Comparison of ENCODE assay signal across 8 cellular contexts in the genomic region with DNA sequence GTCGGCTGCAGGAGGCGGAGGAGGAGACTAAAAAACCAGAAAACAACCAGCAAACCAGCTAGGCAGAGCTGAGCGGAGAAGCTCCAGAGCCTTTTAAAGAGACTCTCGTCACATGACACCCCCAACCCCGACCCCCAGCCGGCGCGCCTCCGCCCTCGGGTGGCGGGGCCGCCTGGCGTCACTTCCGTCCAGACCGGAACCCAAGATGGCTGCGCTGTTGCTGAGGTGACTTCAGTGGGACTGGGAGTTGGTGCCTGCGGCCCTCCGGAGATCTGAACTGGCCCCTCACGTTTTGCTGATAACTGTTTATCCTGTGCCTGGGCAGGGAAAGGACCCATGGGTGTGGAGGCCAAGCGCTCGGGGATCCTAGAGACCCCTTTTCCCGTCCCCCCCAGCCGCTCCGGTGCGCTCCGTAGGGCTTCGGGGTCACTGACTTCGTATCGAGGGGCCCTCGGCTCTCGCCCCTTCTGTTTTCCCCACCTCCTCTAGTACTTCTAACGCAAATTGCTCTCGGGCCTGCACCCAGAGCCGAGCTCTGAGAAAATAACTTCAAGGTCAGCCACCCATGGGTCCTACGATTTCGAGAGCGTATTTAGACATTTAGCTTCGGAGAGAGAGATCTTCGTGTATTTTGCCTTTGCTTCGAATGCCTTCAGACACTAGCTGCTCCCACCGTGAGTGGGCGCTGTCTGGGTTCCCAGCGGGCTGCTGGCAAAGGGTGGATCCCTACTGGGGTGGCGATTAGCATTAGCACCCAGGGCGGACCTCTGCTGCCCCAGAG. TPM values are rescaled to one million over a fixed set of nuclear protein-coding genes. Genes with fewer than 3 reads are reported as not detected.
DNase-seq lines count a peak whose midpoint lies in the region; ATAC-seq, FAIRE-seq and TF ChIP-seq lines count a peak whose summit lies in the region.

Gene SDHC (plus strand): TSS at position 181 of the 781 bp plus-strand sequence. CDS start 25 bp downstream, at position 206.

- H3K9me1 ChIP-seq in keratinocyte (ENCODE audit: control insufficient read depth, extremely low read depth, insufficient read depth, low read length), result no peaks in the 10 kb centered on the region

- H4K20me1 ChIP-seq in keratinocyte (ENCODE audit: control insufficient read depth, extremely low read depth, insufficient read depth, low read length), result no peaks in the 10 kb centered on the region

- FAIRE-seq in keratinocyte (lab: Jason Lieb, UNC), result peak; percentile 55

- TF ChIP-seq CTCF in AG10803 (conservative IDR thresholded peaks at IDR 0.05; ENCODE audit: low read length), result peak; percentile 52
- peak; percentile 58 to 79 (median 68) for TF ChIP-seq CTCF in keratinocyte (optimal IDR thresholded peaks at IDR 0.05 in 1 of 3, IDR thresholded peaks at IDR 0.05 in 1 of 3, conservative IDR thresholded peaks at IDR 0.05 in 1 of 3; ENCODE audit: extremely low read depth in 1 of 3, insufficient read depth in 2 of 3, low read length in 3 of 3)

- peak within 1 kb of the TSS; percentile 98 for H3K4me3 ChIP-seq in AG10803 (ENCODE audit: low read length)
- H3K4me3 ChIP-seq in keratinocyte (ENCODE audit: control insufficient read depth in 2 of 3, extremely low read depth in 1 of 3, insufficient read depth in 2 of 3, low read depth in 1 of 3, low read length in 3 of 3), result peak within 1 kb of the TSS; percentile 87 to 99 (median 98)

- peaks cover 21% of the 10 kb centered on the region for H3K79me2 ChIP-seq in keratinocyte (ENCODE audit: control insufficient read depth, insufficient read depth, low read length)

- DNase-seq in AG10803 (ENCODE audit: low read depth), result peak; percentile 85
- DNase-seq in NCI-H446 (lab: John Stamatoyannopoulos, UW), result peak; percentile 76 to 92
- peak; percentile 86 for DNase-seq in activated CD4-positive, CD25-positive, alpha-beta regulatory T cell treated with anti-CD3 and anti-CD28 coated beads, Interleukin-2, amount 50 U/mL, for 72 hours
- peak; percentile 36 to 75 for DNase-seq in cerebellar nuclear complex (lab: John Stamatoyannopoulos, UW)
- DNase-seq in keratinocyte (ENCODE audit: low read depth, low spot score), result no peak
- peak; percentile 74 to 79 for DNase-seq in stimulated activated CD4-positive, alpha-beta T cell treated with anti-CD3 and anti-CD28 coated beads, Interleukin-15, amount 100 ng/mL, for 1 hour (ENCODE audit: low read depth in 1 of 2, low spot score in 1 of 2)

- peak within 1 kb of the TSS; percentile 99 for H3K4me2 ChIP-seq in keratinocyte (ENCODE audit: control insufficient read depth, extremely low read depth, insufficient read depth, low read depth, low read length)

- peak within 1 kb of the TSS; percentile 98 for H3K9ac ChIP-seq in keratinocyte (ENCODE audit: control insufficient read depth, extremely low read depth, insufficient read depth, low read length)

- peak within 1 kb of the TSS; percentile 97 for H3K27ac ChIP-seq in keratinocyte (ENCODE audit: control insufficient read depth, insufficient read depth, low read length)

- H3K27me3 ChIP-seq in keratinocyte (ENCODE audit: control insufficient read depth, extremely low read depth, insufficient read depth, low read length), result no peaks in the 10 kb centered on the region

- ATAC-seq in GM18909 (IDR thresholded peaks at IDR 0.05; ENCODE audit: poor library complexity, unreplicated experiment) (peak; percentile 96), HG03175 (IDR thresholded peaks at IDR 0.05; ENCODE audit: unreplicated experiment) (peak; percentile 98)

- H3K4me1 ChIP-seq in keratinocyte (ENCODE audit: control insufficient read depth, extremely low read depth, insufficient read depth, low read length), result peaks cover 18% of the 10 kb centered on the region

- dilution Hi-C loops in keratinocyte (cut with MboI; ENCODE audit: extremely low pct_ligation_motif_present, low sequenced_read_pairs), result no loop called here

- H3K36me3 ChIP-seq in keratinocyte (ENCODE audit: control insufficient read depth in 2 of 2, extremely low read depth in 1 of 2, insufficient read depth in 2 of 2, low read length in 2 of 2), result no peaks in the 10 kb centered on the region

- H3K9me3 ChIP-seq in keratinocyte (ENCODE audit: control insufficient read depth, low read depth, low read length), result no peaks in the 10 kb centered on the region

- H2AFZ ChIP-seq in keratinocyte (ENCODE audit: control insufficient read depth, low read length), result peak within 1 kb of the TSS; percentile 98

RNA-seq across cellular contexts. Expression of gene SDHC, which starts in this region (rescaled TPM):
- 362 to 518 TPM (median 401 TPM) in 3 replicates for polyA plus RNA-seq in keratinocyte
- polyA plus RNA-seq in keratinocyte (2011; ENCODE audit: low read depth), result 20.6 TPM
- polyA plus RNA-seq in keratinocyte (2011; cell fraction: cytosol; rRNA removed), result 394 and 510 TPM in 2 replicates
- polyA plus RNA-seq in keratinocyte (2011; cell fraction: nucleus; rRNA removed), result 255 and 284 TPM in 2 replicates
- 227 and 240 TPM in 2 replicates for polyA plus RNA-seq in keratinocyte (2012; ENCODE audit: low replicate concordance)
- 124 to 170 TPM (median 154 TPM) in 3 replicates for polyA minus RNA-seq in keratinocyte
- 98.6 TPM for polyA minus RNA-seq in keratinocyte (2011; cell fraction: cytosol; rRNA and poly(A)+ RNA removed)
- polyA minus RNA-seq in keratinocyte (2011; cell fraction: nucleus; rRNA and poly(A)+ RNA removed), result 50.1 and 72.4 TPM in 2 replicates
